Comparison of ENCODE assay signal across 8 cellular contexts in genomic region chr19:18000981-18001836, GRCh38. TPM values are rescaled to one million over a fixed set of nuclear protein-coding genes. Genes with fewer than 3 reads are reported as not detected.
DNase-seq lines count a peak whose midpoint lies in the region; ATAC-seq and TF ChIP-seq lines count a peak whose summit lies in the region.

No MANE protein-coding gene starts in this region.

- H3K36me3 ChIP-seq in OCI-LY3 (replicated peaks; ENCODE audit: low read depth, low read length) (peaks cover 3% of the 10 kb centered on the region), mucosa of rectum (ENCODE audit: control insufficient read depth in 2 of 2, insufficient read depth in 2 of 2, low read length in 2 of 2) (no peaks in the 10 kb centered on the region)

- H3K27ac ChIP-seq in OCI-LY3 (ENCODE audit: low read length) (peak overlapping the region; percentile 59), mucosa of rectum (ENCODE audit: low read depth in 2 of 2, low read length in 2 of 2) (peak overlapping the region; percentile 89 to 96)

- H3K4me2 ChIP-seq in OCI-LY3 (ENCODE audit: low read length): peak overlapping the region; percentile 96

- TF ChIP-seq CTCF in AG04449 (IDR thresholded peaks at IDR 0.05; ENCODE audit: insufficient read depth, low read length, missing control alignments) (no peak), OCI-LY3 (IDR thresholded peaks at IDR 0.05; ENCODE audit: low read depth, low read length) (no peak), epithelial cell of proximal tubule (conservative IDR thresholded peaks at IDR 0.05; ENCODE audit: low read depth, low read length) (no peak)

- CTCF ChIA-PET in AG04449 (lab: Yijun Ruan, JAX): interaction anchor here (0.7 to 18.1 kb wide), 5 partner anchors 57 to 142 kb away, joined by 3 to 666 read pairs (median 6); partner anchors contain the start of gene CCDC124

- H3K4me3 ChIP-seq in AG04449 (ENCODE audit: low read depth, low read length) (peak overlapping the region; percentile 69), OCI-LY3 (ENCODE audit: low read length) (peak overlapping the region; percentile 82), epithelial cell of proximal tubule (ENCODE audit: low read depth, low read length) (peak overlapping the region; percentile 70), mucosa of rectum (ENCODE audit: low read length in 2 of 2) (peak overlapping the region; percentile 77 to 78)

- POLR2A ChIA-PET in AG04449 (lab: Yijun Ruan, JAX): interaction anchor here (1.5 kb wide), 1 partner anchor 54 kb away, joined by 3 read pairs; no protein-coding TSS in a partner anchor

- DNase-seq in AG04449 (ENCODE audit: low read depth, low spot score) (no peak), activated T-cell treated with anti-CD3 and anti-CD28 coated beads for 4 hours (peak; percentile 79), epithelial cell of proximal tubule (ENCODE audit: low read depth) (no peak)
- peak; percentile 73 for DNase-seq in stimulated activated CD8-positive, alpha-beta memory T cell treated with anti-CD3 and anti-CD28 coated beads, Interleukin-7, amount 100 ng/mL, for 24 hours (ENCODE audit: low read depth)

- H3K9ac ChIP-seq in OCI-LY3 (ENCODE audit: low read length): peak overlapping the region; percentile 80
- H3K9ac ChIP-seq in mucosa of rectum (ENCODE audit: low read depth in 1 of 2, low read length in 2 of 2): peak overlapping the region; percentile 84 to 96

- ATAC-seq in GM18861 (IDR thresholded peaks at IDR 0.05; ENCODE audit: unreplicated experiment): peak; percentile 54
- ATAC-seq in HG03457 (IDR thresholded peaks at IDR 0.05; ENCODE audit: unreplicated experiment): peak; percentile 38

- peaks cover 22% of the 10 kb centered on the region for H3K79me2 ChIP-seq in OCI-LY3 (ENCODE audit: low read length)

- H3K9me3 ChIP-seq in OCI-LY3 (ENCODE audit: insufficient read depth, low read length) (no peaks in the 10 kb centered on the region), mucosa of rectum (ENCODE audit: control insufficient read depth in 2 of 2, low read length in 2 of 2) (no peaks in the 10 kb centered on the region)

- peaks cover 34% of the 10 kb centered on the region for H3K4me1 ChIP-seq in OCI-LY3 (ENCODE audit: low read length)
- peaks cover 9 to 20% of the 10 kb centered on the region in 2 donors for H3K4me1 ChIP-seq in mucosa of rectum (ENCODE audit: control insufficient read depth in 2 of 2, insufficient read depth in 2 of 2, low read length in 2 of 2)

- H2AFZ ChIP-seq in OCI-LY3 (ENCODE audit: low read depth, low read length): peak overlapping the region; percentile 33; the same call in 1 of the 2 replicates

- H3K27me3 ChIP-seq in OCI-LY3 (ENCODE audit: low read depth, low read length): no peaks in the 10 kb centered on the region
- H3K27me3 ChIP-seq in mucosa of rectum (ENCODE audit: control insufficient read depth in 2 of 2, insufficient read depth in 2 of 2, low read length in 2 of 2): no peaks in the 10 kb centered on the region

- H4K20me1 ChIP-seq in OCI-LY3 (ENCODE audit: insufficient read depth, low read length): no peaks in the 10 kb centered on the region

RNA-seq across cellular contexts. Expression of gene ARRDC2, which starts 6.8 kb away (rescaled TPM):
- 9.9 and 13.4 TPM in 2 replicates for total RNA-seq in epithelial cell of proximal tubule

RNA-seq across cellular contexts. Expression of gene KCNN1, which starts 34.3 kb away (rescaled TPM):
- not detected in 2 replicates for total RNA-seq in epithelial cell of proximal tubule

Comparison
In these comparisons a context has a peak if more than half of its experiments do, and no peak if none do; other contexts are left out.
1. DNase-seq: peak in activated T-cell treated with anti-CD3 and anti-CD28 coated beads for 4 hours (single experiment) and stimulated activated CD8-positive, alpha-beta memory T cell treated with anti-CD3 and anti-CD28 coated beads, Interleukin-7, amount 100 ng/mL, for 24 hours (single experiment); none in AG04449 (single experiment) and epithelial cell of proximal tubule (single experiment).
2. Peak in every context shown above with its lines, with median percentiles within 50 percentile points of each other: H3K4me3 ChIP-seq.